Comparison of ENCODE assay signal across 24 cellular contexts in the genomic region with DNA sequence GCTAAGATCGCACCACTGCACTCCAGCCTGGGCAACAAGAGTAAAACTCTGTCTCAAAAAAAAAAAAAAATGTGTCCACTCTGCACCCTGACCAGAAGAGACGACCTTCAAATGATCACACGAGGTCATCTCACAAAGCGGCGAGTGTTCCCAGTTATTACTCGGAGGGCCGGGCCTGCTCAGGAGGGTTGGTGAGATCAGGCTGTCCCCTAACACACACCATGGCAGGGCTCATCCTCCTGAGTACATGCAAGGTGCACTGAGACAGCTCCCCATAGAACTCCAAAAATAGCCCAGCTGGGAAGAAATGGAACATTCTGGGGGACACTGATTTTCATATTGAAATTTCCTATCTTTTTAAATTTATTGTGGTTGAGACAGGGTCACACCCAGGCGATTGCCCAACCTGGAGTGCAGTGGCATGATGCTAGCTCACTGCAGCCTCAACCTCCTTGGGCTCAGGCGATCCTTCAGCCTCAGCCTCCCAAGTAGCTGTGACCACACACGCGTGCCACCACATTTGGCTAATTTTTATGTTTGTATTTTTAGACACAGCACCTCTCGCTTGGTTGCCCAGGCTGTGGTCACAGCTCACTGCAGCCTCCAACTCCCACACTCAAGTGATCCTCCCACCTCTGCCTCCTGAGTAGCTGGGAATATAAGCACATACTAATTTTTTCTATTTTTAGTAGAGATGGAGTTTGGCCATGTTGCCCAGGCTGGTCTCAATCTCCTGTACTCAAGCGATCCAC. TPM values are rescaled to one million over a fixed set of nuclear protein-coding genes. Genes with fewer than 3 reads are reported as not detected.
DNase-seq lines count a peak whose midpoint lies in the region; ATAC-seq and TF ChIP-seq lines count a peak whose summit lies in the region.
"Had no signal": no experiment of that assay in that cellular context is flagged by ENCODE, and none has a peak within 500 bp of the region (broad histone marks: within the 10 kb centered on the region; RNA-seq: fewer than 3 reads in every experiment).

No MANE protein-coding gene starts in this region.

- no peak overlapping the region for H3K56ac ChIP-seq in mesendoderm (ENCODE audit: low read length)

- no CpG with 5 or more reads among the region's 13 CpGs for WGBS in mesendoderm (ENCODE audit: extremely low coverage, insufficient coverage, low lambda C conversion rate)

- no peak overlapping the region for H3K27ac Mint-ChIP-seq in activated T-helper 1 cell treated with anti-CD3 and anti-CD28 coated beads, Interleukin-12 subunit alpha, Interleukin-12 subunit beta, Interleukin-2, Interleukin-4 antibody, amounts not matched to agents 30 ng/mL and 10 ng/mL and 1 ng/mL, durations not matched to agents 14 hours and 24 hours and 36 hours
- H3K27ac Mint-ChIP-seq: activated T-cell treated with anti-CD3 and anti-CD28 coated beads, Interleukin-2, amount 50 U/mL, for 24 hours; B cell had no signal

- H3K79me1 ChIP-seq in mesendoderm (ENCODE audit: low read length), result peaks cover 23% of the 10 kb centered on the region

- POLR2A ChIA-PET in OCI-LY7 (lab: Charles Lee), result no interaction called here

- peaks cover 4% of the 10 kb centered on the region for H3K36me3 Mint-ChIP-seq in activated T-helper 1 cell treated with anti-CD3 and anti-CD28 coated beads, Interleukin-12 subunit alpha, Interleukin-12 subunit beta, Interleukin-2, Interleukin-4 antibody, amounts not matched to agents 30 ng/mL and 10 ng/mL and 1 ng/mL, durations not matched to agents 14 hours and 24 hours and 36 hours (ENCODE audit: low read depth)
- H3K36me3 Mint-ChIP-seq: stimulated activated effector memory CD8-positive, alpha-beta T cell treated with anti-CD3 and anti-CD28 coated beads, Interleukin-12 subunit alpha, Interleukin-12 subunit beta, amount 100 ng/mL, for 72 hours had no signal

- H4K8ac ChIP-seq in mesendoderm (ENCODE audit: low read depth, low read length), result no peak overlapping the region

- no peaks in the 10 kb centered on the region for H3K27me3 Mint-ChIP-seq in activated T-helper 1 cell treated with anti-CD3 and anti-CD28 coated beads, Interleukin-12 subunit alpha, Interleukin-12 subunit beta, Interleukin-2, Interleukin-4 antibody, amounts not matched to agents 30 ng/mL and 10 ng/mL and 1 ng/mL, durations not matched to agents 14 hours and 24 hours and 36 hours (ENCODE audit: insufficient read depth)
- H3K27me3 Mint-ChIP-seq: activated T-cell treated with anti-CD3 and anti-CD28 coated beads, Interleukin-2, amount 50 U/mL, for 24 hours; B cell had no signal

- ATAC-seq in Right ventricle myocardium inferior (peak; percentile 42), left lobe of liver (peak; percentile 21), upper lobe of right lung (no peak)
- ATAC-seq: HCT116; psoas muscle; stimulated activated effector memory CD8-positive, alpha-beta T cell treated with anti-CD3 and anti-CD28 coated beads, Interleukin-12 subunit alpha, Interleukin-12 subunit beta, amount 100 ng/mL, for 72 hours had no signal

- H3K4me2 ChIP-seq in OCI-LY7 (ENCODE audit: low read length), result 0 out of 2 replicates have a peak overlapping the region, but pooled peaks have one; percentile 4
- no peak overlapping the region for H3K4me2 ChIP-seq in mesendoderm (ENCODE audit: low read length)

- H3K4me3 ChIP-seq in left ventricle myocardium inferior (no peak overlapping the region), OCI-LY7 (ENCODE audit: low read depth, low read length, poor library complexity, severe bottlenecking) (no peak overlapping the region), upper lobe of right lung (no peak overlapping the region), mesendoderm (ENCODE audit: low read length) (no peak overlapping the region)
- H3K4me3 ChIP-seq: cardiac muscle cell, dorsolateral prefrontal cortex, heart left ventricle, psoas muscle had no signal

- H3K27me3 ChIP-seq in left ventricle myocardium inferior (ENCODE audit: low read depth) (no peaks in the 10 kb centered on the region), upper lobe of right lung (no peaks in the 10 kb centered on the region), mesendoderm (ENCODE audit: insufficient read depth, low read length, poor library complexity) (no peaks in the 10 kb centered on the region)
- H3K27me3 ChIP-seq: cardiac muscle cell, dorsolateral prefrontal cortex, heart left ventricle had no signal

- no peak overlapping the region for H2AFZ ChIP-seq in OCI-LY7 (ENCODE audit: low read length)

- H3K9ac ChIP-seq in mesendoderm (ENCODE audit: low read length), result no peak overlapping the region

- H3K4me1 Mint-ChIP-seq in activated T-helper 1 cell treated with anti-CD3 and anti-CD28 coated beads, Interleukin-12 subunit alpha, Interleukin-12 subunit beta, Interleukin-2, Interleukin-4 antibody, amounts not matched to agents 30 ng/mL and 10 ng/mL and 1 ng/mL, durations not matched to agents 14 hours and 24 hours and 36 hours (ENCODE audit: low read depth), result no peaks in the 10 kb centered on the region

- CTCF ChIA-PET in OCI-LY7 (lab: Charles Lee; ENCODE audit: unreplicated experiment), result no interaction called here

- no peak overlapping the region for H3K18ac ChIP-seq in mesendoderm (ENCODE audit: low read length)

- no peak overlapping the region for H3K4me3 Mint-ChIP-seq in activated T-helper 1 cell treated with anti-CD3 and anti-CD28 coated beads, Interleukin-12 subunit alpha, Interleukin-12 subunit beta, Interleukin-2, Interleukin-4 antibody, amounts not matched to agents 30 ng/mL and 10 ng/mL and 1 ng/mL, durations not matched to agents 14 hours and 24 hours and 36 hours
- H3K4me3 Mint-ChIP-seq: activated T-cell treated with anti-CD3 and anti-CD28 coated beads, Interleukin-2, amount 50 U/mL, for 24 hours; B cell; stimulated activated effector memory CD8-positive, alpha-beta T cell treated with anti-CD3 and anti-CD28 coated beads, Interleukin-12 subunit alpha, Interleukin-12 subunit beta, amount 100 ng/mL, for 72 hours had no signal

- H3K9me3 ChIP-seq in left ventricle myocardium inferior (replicated peaks), result no peaks in the 10 kb centered on the region
- peaks cover 4% of the 10 kb centered on the region; the same call in 1 of the 2 replicates for H3K9me3 ChIP-seq in OCI-LY7 (ENCODE audit: low read length)
- no peaks in the 10 kb centered on the region for H3K9me3 ChIP-seq in upper lobe of right lung
- H3K9me3 ChIP-seq: psoas muscle had no signal

- DNase-seq in Right ventricle myocardium inferior (ENCODE audit: missing footprints) (no peak), left ventricle myocardium inferior (no peak), OCI-LY7 (ENCODE audit: low spot score) (no peak), left lobe of liver (ENCODE audit: low spot score) (no peak), upper lobe of right lung (peak; percentile 28), mesendoderm (no peak), GM19240 (ENCODE audit: insufficient read length, low spot score) (no peak)
- no peak for DNase-seq in activated T-helper 1 cell treated with anti-CD3 and anti-CD28 coated beads, Interleukin-12 subunit alpha, Interleukin-12 subunit beta, Interleukin-2, Interleukin-4 antibody, amounts not matched to agents 30 ng/mL and 10 ng/mL and 1 ng/mL, durations not matched to agents 14 hours and 24 hours and 36 hours (ENCODE audit: low spot score)
- DNase-seq: activated CD8-positive, alpha-beta memory T cell treated with anti-CD3 and anti-CD28 coated beads for 24 hours; activated naive CD4-positive, alpha-beta T cell treated with anti-CD3 and anti-CD28 coated beads, Interleukin-2, amount 50 U/mL, for 16 hours; activated T-cell treated with anti-CD3 and anti-CD28 coated beads, Interleukin-2, amount 50 U/mL, for 24 hours; DMS79; heart left ventricle; NCI-H1694 treated with DMSO at 0.1 percent for 48 hours; NCI-H748 treated with DMSO at 0.1 percent for 48 hours; psoas muscle; SHP77 treated with DMSO at 0.1 percent for 48 hours; stimulated activated CD4-positive, alpha-beta T cell treated with anti-CD3 and anti-CD28 coated beads, Interleukin-1b, Interleukin-23, amount 100 ng/mL, for 48 hours had no signal

- H2BK15ac ChIP-seq in mesendoderm (replicated peaks; ENCODE audit: low read depth), result no peak overlapping the region

- no peaks in the 10 kb centered on the region for H3K9me2 ChIP-seq in OCI-LY7 (ENCODE audit: insufficient read depth, low read length)

- H3K23ac ChIP-seq in mesendoderm (ENCODE audit: low read length), result no peak overlapping the region

- H3K4ac ChIP-seq in mesendoderm (ENCODE audit: low read depth, low read length), result no peak overlapping the region

- no peak overlapping the region for H4K5ac ChIP-seq in mesendoderm (ENCODE audit: low read length)

- H4K20me1 ChIP-seq in OCI-LY7 (ENCODE audit: insufficient read depth, low read length), result no peaks in the 10 kb centered on the region

- H3K36me3 ChIP-seq in left ventricle myocardium inferior (peaks cover 9% of the 10 kb centered on the region), OCI-LY7 (ENCODE audit: insufficient read depth, low read length) (peaks cover 8% of the 10 kb centered on the region; the same call in 1 of the 2 replicates), upper lobe of right lung (no peaks in the 10 kb centered on the region), mesendoderm (ENCODE audit: control insufficient read depth, insufficient read depth, low read length) (no peaks in the 10 kb centered on the region)
- H3K36me3 ChIP-seq: cardiac muscle cell had no signal

- H2AK5ac ChIP-seq in mesendoderm (ENCODE audit: low read length), result no peak overlapping the region

- no peaks in the 10 kb centered on the region for H3K79me2 ChIP-seq in OCI-LY7 (ENCODE audit: insufficient read depth, low read depth, low read length)
- peaks cover 10% of the 10 kb centered on the region for H3K79me2 ChIP-seq in mesendoderm (ENCODE audit: control insufficient read depth, insufficient read depth, low read length)

- no peak overlapping the region for H2BK120ac ChIP-seq in mesendoderm (ENCODE audit: low read depth, low read length)

- H3K27ac ChIP-seq in left ventricle myocardium inferior (replicated peaks), result no peak overlapping the region
- no peak overlapping the region for H3K27ac ChIP-seq in OCI-LY7 (ENCODE audit: low read depth, low read length, poor library complexity, severe bottlenecking)
- no peak overlapping the region for H3K27ac ChIP-seq in upper lobe of right lung
- no peak overlapping the region for H3K27ac ChIP-seq in mesendoderm (ENCODE audit: low read depth, low read length)
- H3K27ac ChIP-seq: 22Rv1, cardiac muscle cell, dorsolateral prefrontal cortex, heart left ventricle, psoas muscle had no signal

- TF ChIP-seq CTCF in left ventricle myocardium inferior (IDR thresholded peaks at IDR 0.05; ENCODE audit: borderline replicate concordance) (no peak), OCI-LY7 (conservative IDR thresholded peaks at IDR 0.05; ENCODE audit: low read length) (no peak), upper lobe of right lung (IDR thresholded peaks at IDR 0.05) (no peak)

- H3K4me1 ChIP-seq in left ventricle myocardium inferior, result peaks cover 13% of the 10 kb centered on the region
- H3K4me1 ChIP-seq in OCI-LY7 (ENCODE audit: insufficient read depth, low read length, poor library complexity, severe bottlenecking), result peaks cover 12% of the 10 kb centered on the region
- no peaks in the 10 kb centered on the region for H3K4me1 ChIP-seq in upper lobe of right lung
- H3K4me1 ChIP-seq in mesendoderm (ENCODE audit: control insufficient read depth, low read depth, low read length), result no peaks in the 10 kb centered on the region
- H3K4me1 ChIP-seq: psoas muscle had no signal

- no TSS peak for BruUV-seq in OCI-LY7 (replicated peaks; lab: Mats Ljungman, UMichigan)

- H3K9me3 Mint-ChIP-seq in activated T-helper 1 cell treated with anti-CD3 and anti-CD28 coated beads, Interleukin-12 subunit alpha, Interleukin-12 subunit beta, Interleukin-2, Interleukin-4 antibody, amounts not matched to agents 30 ng/mL and 10 ng/mL and 1 ng/mL, durations not matched to agents 14 hours and 24 hours and 36 hours, result peaks cover 25% of the 10 kb centered on the region
- H3K9me3 Mint-ChIP-seq: activated T-cell treated with anti-CD3 and anti-CD28 coated beads, Interleukin-2, amount 50 U/mL, for 24 hours; stimulated activated effector memory CD8-positive, alpha-beta T cell treated with anti-CD3 and anti-CD28 coated beads, Interleukin-12 subunit alpha, Interleukin-12 subunit beta, amount 100 ng/mL, for 72 hours had no signal

- intact Hi-C loops in Right ventricle myocardium inferior (cut with DNase I), result no loop called here
- intact Hi-C loops in left ventricle myocardium inferior (cut with micrococcal nuclease), result no loop called here
- intact Hi-C loops in OCI-LY7 (cut with micrococcal nuclease; ENCODE audit: unreplicated experiment), result no loop called here
- intact Hi-C loops in upper lobe of right lung (cut with DNase I), result no loop called here
- intact Hi-C loops in activated T-helper 1 cell treated with anti-CD3 and anti-CD28 coated beads, Interleukin-12 subunit alpha, Interleukin-12 subunit beta, Interleukin-2, Interleukin-4 antibody, amounts not matched to agents 30 ng/mL and 10 ng/mL and 1 ng/mL, durations not matched to agents 14 hours and 24 hours and 36 hours (cut with micrococcal nuclease), result no loop called here

- H2BK5ac ChIP-seq in mesendoderm (ENCODE audit: low read length), result no peak overlapping the region

RNA-seq across cellular contexts. Expression of a gene that starts 51.5 kb away (rescaled TPM):
- 31.0 TPM for total RNA-seq in Right ventricle myocardium inferior
- 35.3 TPM for total RNA-seq in left ventricle myocardium inferior
- total RNA-seq in OCI-LY7 (2014; rRNA removed; shearing (Covaris generic)), result 30.9 and 33.8 TPM in 2 replicates
- 25.2 and 29.0 TPM in 2 replicates for total RNA-seq in OCI-LY7 (2022)
- total RNA-seq in left lobe of liver, result 23.0 TPM
- total RNA-seq in upper lobe of right lung, result 34.8 TPM
- 15.7 TPM for polyA plus RNA-seq in mesendoderm (2013, experiment 1 of 2)
- polyA plus RNA-seq in mesendoderm (2013, experiment 2 of 2), result 15.1 TPM
- total RNA-seq in activated T-helper 1 cell treated with anti-CD3 and anti-CD28 coated beads, Interleukin-12 subunit alpha, Interleukin-12 subunit beta, Interleukin-2, Interleukin-4 antibody, amounts not matched to agents 30 ng/mL and 10 ng/mL and 1 ng/mL, durations not matched to agents 14 hours and 24 hours and 36 hours, result 26.3 and 27.4 TPM in 2 replicates

RNA-seq across cellular contexts. Expression of a gene that starts 51.5 kb away (rescaled TPM):
- total RNA-seq in Right ventricle myocardium inferior (64.8 TPM), left ventricle myocardium inferior (64.8 TPM), OCI-LY7 (2022) (57.6 and 61.6 TPM in 2 replicates), left lobe of liver (49.4 TPM), upper lobe of right lung (40.0 TPM)
- total RNA-seq in OCI-LY7 (2014; rRNA removed; shearing (Covaris generic)), result 51.1 and 58.7 TPM in 2 replicates
- polyA plus RNA-seq in mesendoderm (2013, experiment 1 of 2), result 19.3 TPM
- 17.8 TPM for polyA plus RNA-seq in mesendoderm (2013, experiment 2 of 2)
- 39.8 and 41.6 TPM in 2 replicates for total RNA-seq in activated T-helper 1 cell treated with anti-CD3 and anti-CD28 coated beads, Interleukin-12 subunit alpha, Interleukin-12 subunit beta, Interleukin-2, Interleukin-4 antibody, amounts not matched to agents 30 ng/mL and 10 ng/mL and 1 ng/mL, durations not matched to agents 14 hours and 24 hours and 36 hours
